ENCODE assay signal across 8 cellular contexts in the genomic region with DNA sequence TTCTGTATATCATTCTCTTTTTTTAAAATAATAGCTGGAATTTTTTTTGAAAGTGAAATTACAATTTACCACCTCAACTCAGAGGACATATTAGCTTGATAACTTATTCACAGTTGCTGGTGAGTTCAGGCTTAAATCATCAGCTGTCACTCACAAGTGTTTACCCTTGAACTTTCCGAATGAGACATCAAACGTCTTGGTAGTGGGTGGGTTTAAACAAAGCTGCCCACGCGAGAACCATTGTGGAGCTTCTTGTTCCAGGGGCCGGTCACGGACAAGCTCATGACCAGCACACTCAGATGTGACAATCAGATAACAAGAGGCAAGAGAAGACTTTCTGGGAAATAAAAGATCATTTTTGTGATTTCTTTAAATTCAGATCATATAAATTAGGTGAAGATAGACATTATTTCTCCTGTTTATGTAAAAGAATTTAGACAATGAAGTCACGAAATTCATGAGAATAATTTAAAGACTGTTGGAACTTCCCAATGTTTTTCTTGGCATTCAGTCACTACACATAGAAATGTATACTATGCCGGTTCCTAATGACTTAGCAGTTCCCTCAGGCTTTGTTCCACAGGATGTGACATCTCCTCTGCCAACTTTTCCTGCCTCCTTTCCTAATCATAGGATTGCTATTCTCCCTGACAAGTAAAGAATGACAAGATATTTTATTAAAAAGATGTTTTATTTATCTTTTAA. TPM values are rescaled to one million over a fixed set of nuclear protein-coding genes. Genes with fewer than 3 reads are reported as not detected.
DNase-seq lines count a peak whose midpoint lies in the region; ATAC-seq and TF ChIP-seq lines count a peak whose summit lies in the region.

No MANE protein-coding gene starts in this region.

- H3K9me3 ChIP-seq in Karpas-422 (ENCODE audit: low read length) = no peaks in the 10 kb centered on the region

- H4K20me1 ChIP-seq in Karpas-422 (ENCODE audit: insufficient read depth, low read depth, low read length) = no peaks in the 10 kb centered on the region

- peak overlapping the region; percentile 90 for H2AFZ ChIP-seq in Karpas-422 (ENCODE audit: low read length)

- H3K4me3 ChIP-seq in Karpas-422 (ENCODE audit: low read length) = peak overlapping the region; percentile 40

- no peaks in the 10 kb centered on the region for H3K79me2 ChIP-seq in Karpas-422 (ENCODE audit: low read length)

- H3K9me2 ChIP-seq in Karpas-422 (replicated peaks; ENCODE audit: insufficient read depth, low read length) = no peaks in the 10 kb centered on the region

- peaks cover 19% of the 10 kb centered on the region for H3K4me1 ChIP-seq in Karpas-422 (ENCODE audit: low read length)

- H3K27me3 ChIP-seq in Karpas-422 (ENCODE audit: low read length) = no peaks in the 10 kb centered on the region

- ATAC-seq in GM19452 (IDR thresholded peaks at IDR 0.05; ENCODE audit: unreplicated experiment) = peak; percentile 42

- peak overlapping the region; percentile 58 for H3K4me2 ChIP-seq in Karpas-422 (ENCODE audit: low read depth, low read length, poor library complexity, severe bottlenecking)

- no peak for TF ChIP-seq CTCF in C4-2B (conservative IDR thresholded peaks at IDR 0.05)

- DNase-seq in Karpas-422 (no peak), cerebellar cortex (ENCODE audit: low spot score) (peak; percentile 35), midbrain (lab: John Stamatoyannopoulos, UW) (peak; percentile 51), GOT3 (lab: John Stamatoyannopoulos, UW) (no peak), HT-29 (ENCODE audit: low spot score) (no peak), NCI-H187 treated with DMSO at 0.1 percent for 48 hours (lab: John Stamatoyannopoulos, UW) (no peak)

- H3K27ac ChIP-seq in C4-2B (peak overlapping the region; percentile 48; the same call in 1 of the 2 replicates), Karpas-422 (ENCODE audit: low read length) (no peak overlapping the region)

- H3K36me3 ChIP-seq in Karpas-422 (ENCODE audit: insufficient read depth, low read length) = no peaks in the 10 kb centered on the region

- H3K9ac ChIP-seq in Karpas-422 (ENCODE audit: low read length) = peak overlapping the region; percentile 42

RNA-seq across cellular contexts. Expression of a gene that starts 29.3 kb away (rescaled TPM):
- total RNA-seq in Karpas-422 (2014; rRNA removed; shearing (Covaris generic); ENCODE audit: low replicate concordance) = 5.2 and 7.1 TPM in 2 replicates
- total RNA-seq in HT-29 (2014; rRNA removed; shearing (Covaris generic)) = 12.3 and 17.4 TPM in 2 replicates

RNA-seq across cellular contexts. Expression of a gene that starts 29.4 kb away (rescaled TPM):
- total RNA-seq in Karpas-422 (2014; rRNA removed; shearing (Covaris generic); ENCODE audit: low replicate concordance) = 52.7 and 58.9 TPM in 2 replicates
- 22.4 and 23.6 TPM in 2 replicates for total RNA-seq in HT-29 (2014; rRNA removed; shearing (Covaris generic))

Comparison
In these comparisons a context has a peak if more than half of its experiments do, and no peak if none do; other contexts are left out.
1. DNase-seq: peak in cerebellar cortex (single experiment) and midbrain (single experiment); none in Karpas-422 (single experiment), GOT3 (single experiment), HT-29 (single experiment) and NCI-H187 treated with DMSO at 0.1 percent for 48 hours (single experiment).